Comparison of ENCODE assay signal across 20 cellular contexts in the genomic region with DNA sequence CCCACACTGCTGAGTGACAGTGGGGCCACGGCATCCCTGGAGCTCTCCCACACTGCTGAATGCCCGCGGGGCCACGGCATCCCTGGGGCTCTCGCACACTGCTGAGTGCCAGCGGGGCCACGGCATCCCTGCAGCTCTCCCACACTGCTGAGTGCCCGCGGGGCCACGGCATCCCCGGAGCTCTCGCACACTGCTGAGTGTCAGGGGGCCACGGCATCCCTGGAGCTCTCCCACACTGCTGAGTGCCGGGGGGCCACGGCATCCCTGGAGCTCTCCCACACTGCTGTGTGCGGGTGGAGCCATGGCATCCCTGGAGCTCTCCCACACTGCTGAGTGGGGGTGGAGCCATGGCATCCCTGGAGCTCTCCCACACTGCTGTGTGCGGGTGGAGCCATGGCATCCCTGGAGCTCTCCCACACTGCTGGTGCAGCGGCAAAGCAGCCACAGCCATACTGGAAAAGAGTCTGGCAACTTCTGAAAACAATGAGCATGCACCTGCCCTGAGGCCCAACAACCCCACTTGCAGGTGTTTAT. TPM values are rescaled to one million over a fixed set of nuclear protein-coding genes. Genes with fewer than 3 reads are reported as not detected.
DNase-seq lines count a peak whose midpoint lies in the region; ATAC-seq, FAIRE-seq and TF ChIP-seq lines count a peak whose summit lies in the region.
"Had no signal": no experiment of that assay in that cellular context is flagged by ENCODE, and none has a peak within 500 bp of the region (broad histone marks: within the 10 kb centered on the region; RNA-seq: fewer than 3 reads in every experiment).

No MANE protein-coding gene starts in this region.

- no peak overlapping the region for H3K27ac ChIP-seq in HepG2 (ENCODE audit: extremely low read length, insufficient read depth, low read length)
- H3K27ac ChIP-seq in right lobe of liver, result no peak overlapping the region
- no peak overlapping the region for H3K27ac ChIP-seq in trophoblast cell (ENCODE audit: low read depth, low read length)
- H3K27ac ChIP-seq: BLaER1 had no signal

- intact Hi-C loops in HepG2 (cut with micrococcal nuclease; ENCODE audit: unreplicated experiment), result no loop called here
- intact Hi-C loops in right lobe of liver (cut with DNase I), result no loop called here
- intact Hi-C loops in dendritic cell treated with granulocyte-macrophage colony-stimulating factor and Interleukin-4, amounts not matched to agents 40 ng/mL and 50 ng/mL, for 4 days (cut with micrococcal nuclease), result no loop called here

- TF ChIP-seq POLR2A in HepG2 (IDR thresholded peaks at IDR 0.05; ENCODE audit: insufficient read depth in 1 of 2, low read depth in 2 of 2, low read length in 2 of 2) (no peak), right lobe of liver (IDR thresholded peaks at IDR 0.05) (no peak)

- H2AK5ac ChIP-seq in trophoblast cell (ENCODE audit: low read length), result no peak overlapping the region

- no peak for TF ChIP-seq CTCF in HepG2 (CRISPR knock-in tag; IDR thresholded peaks at IDR 0.05)
- no peak for TF ChIP-seq CTCF in right lobe of liver (IDR thresholded peaks at IDR 0.05)

- H3K4me3 Mint-ChIP-seq in dendritic cell treated with granulocyte-macrophage colony-stimulating factor and Interleukin-4, amounts not matched to agents 40 ng/mL and 50 ng/mL, for 4 days, result no peak overlapping the region
- H3K4me3 Mint-ChIP-seq: CD14-positive monocyte; CD8-positive, alpha-beta memory T cell; IgD-negative memory B cell had no signal

- no peaks in the 10 kb centered on the region; the same call in 1 of the 2 replicates for H4K20me1 ChIP-seq in HepG2 (ENCODE audit: insufficient read depth, low read length)

- TF ChIP-seq RAD21 in HepG2 (CRISPR knock-in tag; IDR thresholded peaks at IDR 0.05), result no peak

- peak overlapping the region; percentile 7 for H3K27ac Mint-ChIP-seq in dendritic cell treated with granulocyte-macrophage colony-stimulating factor and Interleukin-4, amounts not matched to agents 40 ng/mL and 50 ng/mL, for 4 days

- H3K79me1 ChIP-seq in trophoblast cell (ENCODE audit: low read length), result no peaks in the 10 kb centered on the region

- POLR2A ChIA-PET in HepG2 (lab: Yijun Ruan, JAX), result interaction anchor here (0.7 kb wide), 1 partner anchor 8 kb away, joined by 3 read pairs; the partner anchor contains the start of gene TUBGCP3

- no peak overlapping the region for H3K9ac ChIP-seq in HepG2 (ENCODE audit: insufficient read depth, low read depth, low read length)
- H3K9ac ChIP-seq in trophoblast cell (ENCODE audit: low read length), result no peak overlapping the region
- H3K9ac ChIP-seq: BLaER1 had no signal

- H3K27me3 ChIP-seq in HepG2 (ENCODE audit: control insufficient read depth in 1 of 2, insufficient read depth in 2 of 2, low read length in 2 of 2) (no peaks in the 10 kb centered on the region), right lobe of liver (no peaks in the 10 kb centered on the region), trophoblast cell (ENCODE audit: insufficient read depth, low read length) (no peaks in the 10 kb centered on the region)
- H3K27me3 ChIP-seq: BLaER1 had no signal

- no peak overlapping the region for H2BK12ac ChIP-seq in trophoblast cell (ENCODE audit: low read length)

- peaks cover 89% of the 10 kb centered on the region for H3K79me2 ChIP-seq in HepG2 (ENCODE audit: insufficient read depth, low read length)
- peaks cover 12% of the 10 kb centered on the region for H3K79me2 ChIP-seq in trophoblast cell (ENCODE audit: control insufficient read depth, insufficient read depth, low read length, poor library complexity)

- in situ Hi-C loops in HepG2 (cut with HindIII; ENCODE audit: extremely low pct_ligation_motif_present, low pct_unique_long_range_greater_than_20kb), result no loop called here

- H3K4me3 ChIP-seq in HepG2 (replicated peaks in 1 of 3; ENCODE audit: insufficient read depth in 1 of 3, low read depth in 2 of 3, low read length in 3 of 3), result no peak overlapping the region
- H3K4me3 ChIP-seq in right lobe of liver, result no peak overlapping the region
- peak overlapping the region; percentile 23 for H3K4me3 ChIP-seq in trophoblast cell (ENCODE audit: low read depth, low read length)
- H3K4me3 ChIP-seq: BLaER1, HAP-1 had no signal

- CTCF ChIA-PET in HepG2 (lab: Yijun Ruan, JAX; ENCODE audit: low intra/inter-chr PET ratio, low total read pairs), result no interaction called here

- no peak overlapping the region for H2BK120ac ChIP-seq in trophoblast cell (ENCODE audit: insufficient read depth, low read length, poor library complexity)

- no TSS peak for BruUV-seq in HepG2 (replicated peaks; lab: Mats Ljungman, UMichigan)

- no peaks in the 10 kb centered on the region for H3K27me3 Mint-ChIP-seq in dendritic cell treated with granulocyte-macrophage colony-stimulating factor and Interleukin-4, amounts not matched to agents 40 ng/mL and 50 ng/mL, for 4 days
- H3K27me3 Mint-ChIP-seq: IgD-negative memory B cell had no signal

- H3K9me3 ChIP-seq in HepG2 (ENCODE audit: low read length) (no peaks in the 10 kb centered on the region), right lobe of liver (no peaks in the 10 kb centered on the region), trophoblast cell (ENCODE audit: insufficient read depth, low read depth, low read length) (peaks cover 4% of the 10 kb centered on the region)

- ATAC-seq in HepG2, result no peak
- no peak for ATAC-seq in right lobe of liver
- no peak for ATAC-seq in HG03025 (IDR thresholded peaks at IDR 0.05; ENCODE audit: low FRiP score, unreplicated experiment)

- peak overlapping the region; percentile 71 for H3K18ac ChIP-seq in trophoblast cell (ENCODE audit: low read length)

- H3K36me3 ChIP-seq in HepG2 (replicated peaks in 1 of 2; ENCODE audit: control insufficient read depth in 1 of 2, insufficient read depth in 2 of 2, low read length in 2 of 2) (peaks cover 0 to 5% of the 10 kb centered on the region in 2 experiments; a peak in 2 of 5 replicates), right lobe of liver (no peaks in the 10 kb centered on the region), trophoblast cell (ENCODE audit: control insufficient read depth in 1 of 2, insufficient read depth in 2 of 2, low read length in 2 of 2) (peaks cover 0 to 1% of the 10 kb centered on the region in 2 experiments)
- H3K36me3 ChIP-seq: HAP-1 had no signal

- H4K8ac ChIP-seq in trophoblast cell (ENCODE audit: low read depth, low read length), result no peak overlapping the region

- H3K9me3 Mint-ChIP-seq in dendritic cell treated with granulocyte-macrophage colony-stimulating factor and Interleukin-4, amounts not matched to agents 40 ng/mL and 50 ng/mL, for 4 days, result no peaks in the 10 kb centered on the region

- FAIRE-seq in HepG2 (lab: Jason Lieb, UNC), result no peak
- FAIRE-seq: D721Med, G401.6, GM12891, GM19239, H1, HTR-8/SVneo had no signal

- H3K4me1 ChIP-seq in HepG2 (ENCODE audit: insufficient read depth, low read length) (peaks cover 35% of the 10 kb centered on the region), right lobe of liver (peaks cover 0 to 25% (median 13%) of the 10 kb centered on the region in 4 donors), trophoblast cell (ENCODE audit: control insufficient read depth in 1 of 2, insufficient read depth in 2 of 2, low read length in 2 of 2) (peaks cover 0 to 2% of the 10 kb centered on the region in 2 experiments)
- H3K4me1 ChIP-seq: Caco-2 had no signal

- H2AFZ ChIP-seq in HepG2 (ENCODE audit: low read length) (no peak overlapping the region), trophoblast cell (ENCODE audit: insufficient read depth, low read length, poor library complexity) (no peak overlapping the region)

- H3K36me3 Mint-ChIP-seq in dendritic cell treated with granulocyte-macrophage colony-stimulating factor and Interleukin-4, amounts not matched to agents 40 ng/mL and 50 ng/mL, for 4 days (ENCODE audit: low read depth), result peaks cover 24% of the 10 kb centered on the region

- no peak for TF ChIP-seq EP300 in HepG2 (IDR thresholded peaks at IDR 0.05; ENCODE audit: low read depth in 2 of 2, low read length in 2 of 2)
- TF ChIP-seq EP300 in HepG2 (CRISPR knock-in tag; IDR thresholded peaks at IDR 0.05; ENCODE audit: borderline replicate concordance), result no peak

- H3K14ac ChIP-seq in trophoblast cell (ENCODE audit: low read length), result no peak overlapping the region

- no peak for DNase-seq in HepG2 (ENCODE audit: low spot score)
- DNase-seq in right lobe of liver, result no peak
- DNase-seq in trophoblast cell, result no peak
- DNase-seq in CD1c-positive myeloid dendritic cell (ENCODE audit: extremely low spot score), result no peak
- DNase-seq in hypothalamus (lab: John Stamatoyannopoulos, UW), result no peak
- DNase-seq: 8988T; Caco-2; CD8-positive, alpha-beta memory T cell had no signal

- H3K4me1 Mint-ChIP-seq in dendritic cell treated with granulocyte-macrophage colony-stimulating factor and Interleukin-4, amounts not matched to agents 40 ng/mL and 50 ng/mL, for 4 days (ENCODE audit: low read depth), result peaks cover 69% of the 10 kb centered on the region

- no peak overlapping the region for H3K23ac ChIP-seq in trophoblast cell (ENCODE audit: low read length)

- H3K4me2 ChIP-seq in HepG2 (ENCODE audit: low read depth, low read length) (no peak overlapping the region), trophoblast cell (ENCODE audit: low read length) (no peak overlapping the region)
- H3K4me2 ChIP-seq: BLaER1 had no signal

- no peak overlapping the region for H2BK5ac ChIP-seq in trophoblast cell (ENCODE audit: low read depth, low read length, poor library complexity)

- no peak overlapping the region for H4K12ac ChIP-seq in trophoblast cell (ENCODE audit: low read depth, low read length)

- H3K4ac ChIP-seq in trophoblast cell (ENCODE audit: low read depth, low read length), result peak overlapping the region; percentile 57

- no peak overlapping the region for H4K91ac ChIP-seq in trophoblast cell (ENCODE audit: low read depth, low read length)

- WGBS in HepG2 (ENCODE audit: low lambda C conversion rate), result 100% methylated on average over 2 of the region's 18 CpGs
- WGBS in right lobe of liver (ENCODE audit: insufficient coverage, low coverage, low lambda C conversion rate, missing lambda C conversion rate), result no CpG with 5 or more reads among the region's 18 CpGs
- WGBS in trophoblast cell (ENCODE audit: extremely low coverage, insufficient coverage, insufficient read length), result no CpG with 5 or more reads among the region's 18 CpGs

RNA-seq across cellular contexts. Expression of gene TUBGCP3, which starts 8.6 kb away (rescaled TPM):
- total RNA-seq in HepG2 (2016; rRNA removed; fragmentation: Illumina TruSeq; extraction: Trizol) (15.5 and 18.4 TPM in 2 replicates), right lobe of liver (10 to 100 TPM; 13.0 to 20.0 (median 17.6) TPM)
- 26.3 and 26.8 TPM in 2 replicates for total RNA-seq in HepG2 (2016; cell fraction: cytosol; rRNA removed; fragmentation: Illumina TruSeq; extraction: Trizol; ENCODE audit: low read depth)
- total RNA-seq in HepG2 (2016; cell fraction: insoluble cytoplasmic fraction; rRNA removed; fragmentation: Illumina TruSeq; extraction: Trizol), result 16.3 and 16.7 TPM in 2 replicates
- total RNA-seq in HepG2 (2016; cell fraction: membrane; rRNA removed; fragmentation: Illumina TruSeq; extraction: Trizol), result 20.4 and 21.8 TPM in 2 replicates
- 29.7 and 32.9 TPM in 2 replicates for total RNA-seq in HepG2 (2016; cell fraction: nucleus; rRNA removed; fragmentation: Illumina TruSeq; extraction: Trizol)
- polyA plus RNA-seq in HepG2 (2011; rRNA removed), result 12.6 and 13.3 TPM in 2 replicates
- 13.0 and 16.2 TPM in 2 replicates for polyA plus RNA-seq in HepG2 (2011; cell fraction: cytosol; rRNA removed)
- polyA plus RNA-seq in HepG2 (2011; cell fraction: nucleus; rRNA removed), result 37.9 and 38.9 TPM in 2 replicates
- 12.7 and 13.6 TPM in 2 replicates for polyA plus RNA-seq in HepG2 (2012)
- 1.8 and 2.2 TPM in 2 replicates for polyA plus RNA-seq in HepG2 (2016; cell fraction: cytosol; fragmentation: Illumina TruSeq; extraction: Trizol; ENCODE audit: low read depth)
- 17.9 and 19.3 TPM in 2 replicates for polyA plus RNA-seq in HepG2 (2016; cell fraction: insoluble cytoplasmic fraction; fragmentation: Illumina TruSeq; extraction: Trizol; ENCODE audit: low read depth)
- polyA plus RNA-seq in HepG2 (2016; cell fraction: membrane; fragmentation: Illumina TruSeq; extraction: Trizol; ENCODE audit: low read depth), result 5.5 TPM in 2 replicates
- 27.6 and 28.8 TPM in 2 replicates for polyA plus RNA-seq in HepG2 (2016; cell fraction: nucleus; fragmentation: Illumina TruSeq; extraction: Trizol; ENCODE audit: insufficient read depth, low read depth)
- 31.5 and 65.3 TPM in 2 replicates for polyA minus RNA-seq in HepG2 (2011; rRNA and poly(A)+ RNA removed; ENCODE audit: low replicate concordance)
- 9.6 and 11.7 TPM in 2 replicates for polyA minus RNA-seq in HepG2 (2011; cell fraction: cytosol; rRNA and poly(A)+ RNA removed)
- polyA minus RNA-seq in HepG2 (2011; cell fraction: nucleus; rRNA and poly(A)+ RNA removed), result 67.3 and 70.4 TPM in 2 replicates
- 9.9 and 11.1 TPM in 2 replicates for polyA plus RNA-seq in trophoblast cell (2013)
